ENCODE assay signal across 1 cellular context in the genomic region with DNA sequence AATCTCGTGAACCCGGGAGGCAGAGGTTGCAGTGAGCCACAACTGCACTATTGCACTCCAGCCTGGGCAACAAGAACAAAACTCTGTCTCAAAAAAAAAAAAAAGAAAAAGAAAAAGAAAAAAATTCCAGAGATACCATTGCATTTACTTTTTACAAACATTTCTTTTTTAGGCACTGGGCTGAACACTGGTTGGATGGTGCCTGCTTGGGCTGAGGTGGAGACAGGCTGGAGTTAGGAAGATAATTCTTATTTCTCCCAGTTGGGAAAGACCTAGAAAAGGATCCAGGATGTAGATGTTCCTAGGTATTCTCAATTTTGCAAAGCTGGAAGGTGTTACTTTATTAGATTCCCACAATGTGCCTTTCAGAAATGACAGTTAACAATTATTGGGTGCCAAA.
TF ChIP-seq lines count a peak whose summit lies in the region.

No MANE protein-coding gene starts in this region.

TF ChIP-seq in IMR-90, 13 proteins besides CTCF, POLR2A, EP300 and RAD21 (continued from another document):
- TF ChIP-seq ELK1 (IDR thresholded peaks at IDR 0.05; ENCODE audit: borderline replicate concordance, low read depth, low read length) (no peak), CEBPB (IDR thresholded peaks at IDR 0.05; ENCODE audit: low read depth, low read length) (no peak)
